Comparison of ENCODE assay signal across 8 cellular contexts in genomic region chr12:92929957-92930356, GRCh38. TPM values are rescaled to one million over a fixed set of nuclear protein-coding genes. Genes with fewer than 3 reads are reported as not detected.
DNase-seq lines count a peak whose midpoint lies in the region; ATAC-seq and TF ChIP-seq lines count a peak whose summit lies in the region.

No MANE protein-coding gene starts in this region.

- TF ChIP-seq CTCF in WERI-Rb-1 (IDR thresholded peaks at IDR 0.05; ENCODE audit: low read depth, low read length), result no peak
- TF ChIP-seq CTCF in smooth muscle cell (IDR thresholded peaks at IDR 0.05; ENCODE audit: borderline replicate concordance, insufficient read depth, poor library complexity, severe bottlenecking), result no peak

- H3K27me3 ChIP-seq in WERI-Rb-1 (ENCODE audit: insufficient read depth, low read depth, severe bottlenecking) (no peaks in the 10 kb centered on the region), right cardiac atrium (ENCODE audit: control insufficient read depth, insufficient read depth) (no peaks in the 10 kb centered on the region), smooth muscle cell (ENCODE audit: low read depth) (no peaks in the 10 kb centered on the region)

- intact Hi-C loops in right cardiac atrium (cut with DNase I), result loop anchor here in 1 of 4 donors (10.0 kb wide), 1 partner anchor 145 kb away; no protein-coding TSS in a partner anchor

- ATAC-seq in right cardiac atrium, result no peak
- no peak for ATAC-seq in HG03108 (IDR thresholded peaks at IDR 0.05; ENCODE audit: unreplicated experiment)
- no peak for ATAC-seq in GM21619 (IDR thresholded peaks at IDR 0.05; ENCODE audit: unreplicated experiment)

- H3K4me3 ChIP-seq in WERI-Rb-1 (ENCODE audit: low read depth, low read length), result peak overlapping the region; percentile 84
- peak overlapping the region; percentile 77 for H3K4me3 ChIP-seq in right cardiac atrium (ENCODE audit: low read length)
- peak overlapping the region; percentile 94 for H3K4me3 ChIP-seq in smooth muscle cell

- peaks cover 26% of the 10 kb centered on the region for H4K20me1 ChIP-seq in smooth muscle cell (ENCODE audit: low read depth)

- peak overlapping the region; percentile 82 for H2AFZ ChIP-seq in smooth muscle cell (ENCODE audit: low read depth)

- H3F3A ChIP-seq in smooth muscle cell (ENCODE audit: low read depth), result peaks cover 21% of the 10 kb centered on the region

- 1% methylated on average over 9 of the region's 9 CpGs for WGBS in right cardiac atrium
- 14% methylated on average over 9 of the region's 9 CpGs for WGBS in smooth muscle cell (ENCODE audit: low lambda C conversion rate)

- DNase-seq in DMS53 (lab: John Stamatoyannopoulos, UW), result peak; percentile 55
- DNase-seq in DMS53 treated with DMSO at 0.1 percent for 48 hours (lab: John Stamatoyannopoulos, UW; ENCODE audit: unreplicated experiment), result no peak
- DNase-seq in WERI-Rb-1, result no peak
- DNase-seq in right cardiac atrium, result no peak
- DNase-seq in smooth muscle cell (lab: John Stamatoyannopoulos, UW; ENCODE audit: unreplicated experiment), result no peak
- no peak for DNase-seq in hippocampal formation (lab: John Stamatoyannopoulos, UW)

- H3K9me3 ChIP-seq in WERI-Rb-1 (ENCODE audit: severe bottlenecking), result no peaks in the 10 kb centered on the region
- no peaks in the 10 kb centered on the region for H3K9me3 ChIP-seq in right cardiac atrium (ENCODE audit: control insufficient read depth, low read length)
- H3K9me3 ChIP-seq in smooth muscle cell (replicated peaks; ENCODE audit: low read depth), result no peaks in the 10 kb centered on the region

- H3K79me2 ChIP-seq in smooth muscle cell (ENCODE audit: low read depth), result peaks cover 24% of the 10 kb centered on the region

- H3K9ac ChIP-seq in smooth muscle cell (ENCODE audit: low read depth), result peak overlapping the region; percentile 81

- H3K27ac ChIP-seq in WERI-Rb-1 (peak overlapping the region; percentile 83), right cardiac atrium (ENCODE audit: low read length) (peak overlapping the region; percentile 100), smooth muscle cell (ENCODE audit: low read depth) (peak overlapping the region; percentile 99)

- H3K4me2 ChIP-seq in smooth muscle cell, result peak overlapping the region; percentile 90

- peaks cover 2% of the 10 kb centered on the region for H3K4me1 ChIP-seq in right cardiac atrium (ENCODE audit: control insufficient read depth, insufficient read depth, low read length)
- peaks cover 10% of the 10 kb centered on the region for H3K4me1 ChIP-seq in smooth muscle cell (ENCODE audit: low read depth)

- H3K36me3 ChIP-seq in WERI-Rb-1 (no peaks in the 10 kb centered on the region; the same call in 1 of the 2 replicates), smooth muscle cell (ENCODE audit: low read depth) (no peaks in the 10 kb centered on the region)

RNA-seq across cellular contexts. Expression of gene EEA1, which starts 0.9 kb away (rescaled TPM):
- 10 to 100 TPM; 21.6 to 27.2 (median 24.3) TPM for total RNA-seq in right cardiac atrium
- 4.2 TPM for polyA plus RNA-seq in right cardiac atrium
- 25.1 and 28.5 TPM in 2 replicates for total RNA-seq in smooth muscle cell
- 22.7 and 29.0 TPM in 2 replicates for polyA plus RNA-seq in smooth muscle cell
